9 cellular contexts compared by ENCODE assay signal in genomic region chr13:111187879-111188643, GRCh38.
A peak's percentile ranks its signal among the peaks of the same experiment; 100 is the strongest.
DNase-seq lines count a peak whose midpoint lies in the region; ATAC-seq and TF ChIP-seq lines count a peak whose summit lies in the region.
"Had no signal": no experiment of that assay in that cellular context is flagged by ENCODE, and none has a peak within 500 bp of the region (broad histone marks: within the 10 kb centered on the region; RNA-seq: fewer than 3 reads in every experiment).

No MANE protein-coding gene starts in this region.

- H3K36me3 ChIP-seq in BLaER1 treated with 17β-estradiol and CSF1 and Interleukin-3, amounts not matched to agents 10 nM and 100 nM, result peaks cover 0 to 31% (median 14%) of the 10 kb centered on the region in 11 experiments; a peak in 13 of 22 replicates

- in situ Hi-C loops in astrocyte of the spinal cord (cut with HindIII; ENCODE audit: low sequenced_read_pairs), result no loop called here

- H3K27ac ChIP-seq in BLaER1 treated with 17β-estradiol and CSF1 and Interleukin-3, amounts not matched to agents 10 nM and 100 nM, result peak overlapping the region in 7 of 11 experiments; percentile 23 to 88 (median 80); a peak in 13 of 22 replicates

- peak; percentile 21 for ATAC-seq in HG02798 (IDR thresholded peaks at IDR 0.05; ENCODE audit: poor library complexity, unreplicated experiment)
- ATAC-seq in left colon, result peak; percentile 30

- no peak for TF ChIP-seq CTCF in astrocyte of the spinal cord (IDR thresholded peaks at IDR 0.05; ENCODE audit: low read depth, low read length)

- H3K4me1 ChIP-seq in BLaER1 treated with 17β-estradiol and CSF1 and Interleukin-3, amounts not matched to agents 10 nM and 100 nM, result peaks cover 69 to 88% (median 84%) of the 10 kb centered on the region in 10 experiments

- H3K4me2 ChIP-seq in BLaER1 treated with 17β-estradiol and CSF1 and Interleukin-3, amounts not matched to agents 10 nM and 100 nM, result peak overlapping the region; percentile 87 to 99 (median 92)

- DNase-seq in astrocyte of the spinal cord (ENCODE audit: low read depth, low spot score) (peak; percentile 64), left colon (no peak), AG08396 (ENCODE audit: low spot score) (no peak), RPMI8226 (no peak), COR-L47 (lab: John Stamatoyannopoulos, UW) (no peak), NCI-H774 (lab: John Stamatoyannopoulos, UW) (no peak)
- DNase-seq: NCI-H1436 treated with DMSO at 0.1 percent for 48 hours had no signal

- no peaks in the 10 kb centered on the region; a peak in 1 of 22 replicates for H3K27me3 ChIP-seq in BLaER1 treated with 17β-estradiol and CSF1 and Interleukin-3, amounts not matched to agents 10 nM and 100 nM

- peaks cover 9 to 39% (median 35%) of the 10 kb centered on the region in 11 experiments for H3K9me3 ChIP-seq in BLaER1 treated with 17β-estradiol and CSF1 and Interleukin-3, amounts not matched to agents 10 nM and 100 nM (replicated peaks in 1 of 11)

- intact Hi-C loops in left colon (cut with DNase I, micrococcal nuclease), result no loop called here

- peak overlapping the region in 9 of 11 experiments; percentile 7 to 80 (median 60); a peak in 16 of 22 replicates for H3K9ac ChIP-seq in BLaER1 treated with 17β-estradiol and CSF1 and Interleukin-3, amounts not matched to agents 10 nM and 100 nM

- H4K20me1 ChIP-seq in BLaER1 treated with 17β-estradiol and CSF1 and Interleukin-3, amounts not matched to agents 10 nM and 100 nM, result peaks cover 37 to 94% (median 70%) of the 10 kb centered on the region in 11 experiments

- peak overlapping the region in 8 of 10 experiments; percentile 8 to 67 (median 48); a peak in 14 of 20 replicates for H3K4me3 ChIP-seq in BLaER1 treated with 17β-estradiol and CSF1 and Interleukin-3, amounts not matched to agents 10 nM and 100 nM
- H3K4me3 ChIP-seq in astrocyte of the spinal cord (ENCODE audit: low read depth, low read length), result no peak overlapping the region
